ENCODE assay signal across 9 cellular contexts in genomic region chr7:92698237-92698841, GRCh38.
DNase-seq lines count a peak whose midpoint lies in the region; ATAC-seq and TF ChIP-seq lines count a peak whose summit lies in the region.
"Had no signal": no experiment of that assay in that cellular context is flagged by ENCODE, and none has a peak within 500 bp of the region (broad histone marks: within the 10 kb centered on the region; RNA-seq: fewer than 3 reads in every experiment).

No MANE protein-coding gene starts in this region.

- H3K27ac ChIP-seq in VCaP: peak overlapping the region; percentile 12

- DNase-seq in DMS153 (lab: John Stamatoyannopoulos, UW) (peak; percentile 63), Right ventricle myocardium superior (peak; percentile 46), putamen (ENCODE audit: low spot score) (peak; percentile 81), GM20000 (ENCODE audit: low spot score) (no peak)
- DNase-seq: NCI-H2227 treated with DMSO at 0.1 percent for 48 hours had no signal

- ATAC-seq in Right ventricle myocardium superior (ENCODE audit: poor library complexity): peak; percentile 75
- no peak for ATAC-seq in HG02588 (IDR thresholded peaks at IDR 0.05; ENCODE audit: unreplicated experiment)
- no peak for ATAC-seq in HG02938 (IDR thresholded peaks at IDR 0.05; ENCODE audit: unreplicated experiment)
- ATAC-seq in HG03469 (IDR thresholded peaks at IDR 0.05; ENCODE audit: unreplicated experiment): no peak

- TF ChIP-seq CTCF in VCaP (conservative IDR thresholded peaks at IDR 0.05) (no peak; the same call in 1 of the 2 replicates), GM20000 (IDR thresholded peaks at IDR 0.05; ENCODE audit: extremely low read depth, missing control alignments) (no peak)

- intact Hi-C loops in Right ventricle myocardium superior (cut with DNase I): loop anchor here (10.0 kb wide), 1 partner anchor 86 kb away; no protein-coding TSS in a partner anchor
